Comparison of ENCODE assay signal across 19 cellular contexts in the genomic region with DNA sequence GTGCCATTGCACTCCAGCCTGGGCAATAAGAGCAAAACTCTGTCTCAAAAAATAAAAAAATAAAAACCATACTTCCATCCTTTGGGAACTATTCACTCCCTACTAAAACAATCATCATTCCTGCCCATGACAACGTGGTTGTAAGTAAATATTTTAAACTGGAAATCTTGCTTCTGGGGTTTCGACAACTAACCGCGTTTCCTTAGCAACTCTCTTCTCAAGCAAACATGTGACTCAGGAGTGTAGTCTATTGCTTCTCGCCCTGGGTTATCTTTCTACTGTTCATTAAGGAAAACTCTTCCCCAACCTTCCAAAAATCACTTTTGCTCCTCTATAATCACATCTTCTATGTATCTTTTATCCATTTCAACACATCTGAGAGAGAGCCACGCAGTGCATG. TPM values are rescaled to one million over a fixed set of nuclear protein-coding genes. Genes with fewer than 3 reads are reported as not detected.
DNase-seq lines count a peak whose midpoint lies in the region; ATAC-seq, FAIRE-seq and TF ChIP-seq lines count a peak whose summit lies in the region.
"Had no signal": no experiment of that assay in that cellular context is flagged by ENCODE, and none has a peak within 500 bp of the region (broad histone marks: within the 10 kb centered on the region; RNA-seq: fewer than 3 reads in every experiment).

No MANE protein-coding gene starts in this region.

- H3K79me2 ChIP-seq in SK-N-SH (ENCODE audit: insufficient read depth): peaks cover 91% of the 10 kb centered on the region

- H3K27ac ChIP-seq in SK-N-SH (ENCODE audit: low read depth in 2 of 2, low read length in 1 of 2) (peak overlapping the region in 1 of 2 experiments; percentile 54; a peak in 2 of 4 replicates), tibial nerve (no peak overlapping the region)
- H3K27ac ChIP-seq: brain microvascular endothelial cell had no signal

- intact Hi-C loops in mucosa of descending colon (cut with DNase I, micrococcal nuclease): no loop called here

- peak overlapping the region; percentile 5; the same call in 1 of the 2 replicates for H3K9ac ChIP-seq in SK-N-SH

- H3K9me3 ChIP-seq in SK-N-SH (no peaks in the 10 kb centered on the region), mucosa of descending colon (no peaks in the 10 kb centered on the region), tibial nerve (no peaks in the 10 kb centered on the region)
- H3K9me3 ChIP-seq: right lobe of liver had no signal

- H2AFZ ChIP-seq in SK-N-SH (ENCODE audit: low read depth): no peak overlapping the region
- H2AFZ ChIP-seq: GM23338 had no signal

- H3K4me1 ChIP-seq in SK-N-SH (ENCODE audit: control insufficient read depth in 1 of 2, insufficient read depth in 2 of 2, low read depth in 1 of 2, low read length in 1 of 2): peaks cover 3 to 7% of the 10 kb centered on the region in 2 experiments; a peak in 2 of 4 replicates
- H3K4me1 ChIP-seq in mucosa of descending colon (ENCODE audit: low read depth): peaks cover 16% of the 10 kb centered on the region
- H3K4me1 ChIP-seq in tibial nerve: peaks cover 0 to 12% (median 6%) of the 10 kb centered on the region in 4 donors

- CTCF ChIA-PET in SK-N-SH (lab: Yijun Ruan, JAX): no interaction called here

- H3K36me3 ChIP-seq in SK-N-SH (replicated peaks in 1 of 2; ENCODE audit: control insufficient read depth in 1 of 2, insufficient read depth in 2 of 2, low read length in 1 of 2) (peaks cover 76 to 87% of the 10 kb centered on the region in 2 experiments), bronchial epithelial cell (ENCODE audit: control insufficient read depth, insufficient read depth, low read length) (no peaks in the 10 kb centered on the region), mucosa of descending colon (ENCODE audit: low read depth) (peaks cover 4% of the 10 kb centered on the region), tibial nerve (peaks cover 0 to 86% (median 0%) of the 10 kb centered on the region in 3 donors)

- no peak for DNase-seq in SK-N-SH
- peak; percentile 61 for DNase-seq in bronchial epithelial cell (ENCODE audit: low read depth)
- DNase-seq in mucosa of descending colon: no peak
- DNase-seq in tibial nerve (ENCODE audit: low spot score in 2 of 2): no peak
- DNase-seq in activated CD4-positive, alpha-beta T cell treated with anti-CD3 and anti-CD28 coated beads for 4 hours: no peak
- DNase-seq: activated gamma-delta T cell; brain microvascular endothelial cell; Karpas-422; NCI-H187; NCI-H526 treated with DMSO at 0.1 percent for 48 hours; Right ventricle myocardium superior; stimulated activated naive CD4-positive, alpha-beta T cell; T1000 had no signal

- no peak for FAIRE-seq in bronchial epithelial cell (lab: Jason Lieb, UNC)
- FAIRE-seq: GM18507 had no signal

- TF ChIP-seq POLR2A in tibial nerve (IDR thresholded peaks at IDR 0.05): no peak

- 95% methylated on average over 6 of the region's 6 CpGs for WGBS in SK-N-SH (ENCODE audit: low lambda C conversion rate)
- 84 to 89% methylated on average over 6 of the region's 6 CpGs for WGBS in tibial nerve, 2 donors

- H3K4me2 ChIP-seq in SK-N-SH: no peak overlapping the region
- H3K4me2 ChIP-seq: GM23338 had no signal

- POLR2A ChIA-PET in SK-N-SH (lab: Yijun Ruan, JAX): no interaction called here

- no peaks in the 10 kb centered on the region for H3K27me3 ChIP-seq in SK-N-SH (ENCODE audit: insufficient read depth)
- H3K27me3 ChIP-seq in bronchial epithelial cell (ENCODE audit: control insufficient read depth, insufficient read depth, low read length): no peaks in the 10 kb centered on the region
- no peaks in the 10 kb centered on the region for H3K27me3 ChIP-seq in tibial nerve
- H3K27me3 ChIP-seq: brain microvascular endothelial cell, right lobe of liver had no signal

- no peak for TF ChIP-seq RAD21 in SK-N-SH (IDR thresholded peaks at IDR 0.05; ENCODE audit: low read length)

- no peak for ATAC-seq in SK-N-SH treated with all-trans-retinoic acid at 6 μM for 48 hours
- ATAC-seq in mucosa of descending colon: peak; percentile 50
- ATAC-seq in GM21786 (IDR thresholded peaks at IDR 0.05; ENCODE audit: unreplicated experiment): no peak
- ATAC-seq in HG03521 (IDR thresholded peaks at IDR 0.05; ENCODE audit: unreplicated experiment): no peak
- ATAC-seq: GM23338 had no signal

- no peaks in the 10 kb centered on the region for H3K9me2 ChIP-seq in SK-N-SH

- H3K4me3 ChIP-seq in SK-N-SH (ENCODE audit: low read depth in 2 of 2, low read length in 1 of 2): no peak overlapping the region
- H3K4me3 ChIP-seq in bronchial epithelial cell (ENCODE audit: low read depth, low read length): no peak overlapping the region
- no peak overlapping the region for H3K4me3 ChIP-seq in mucosa of descending colon
- H3K4me3 ChIP-seq in tibial nerve: no peak overlapping the region
- H3K4me3 ChIP-seq: GM23338, right lobe of liver had no signal

- peaks cover 16% of the 10 kb centered on the region for H3F3A ChIP-seq in SK-N-SH (replicated peaks; ENCODE audit: insufficient read depth)

- TF ChIP-seq EP300 in SK-N-SH (IDR thresholded peaks at IDR 0.05; ENCODE audit: borderline replicate concordance in 1 of 2, low read depth in 1 of 2, low read length in 1 of 2): no peak
- no peak for TF ChIP-seq EP300 in tibial nerve (IDR thresholded peaks at IDR 0.05)

- TF ChIP-seq CTCF in SK-N-SH (IDR thresholded peaks at IDR 0.05): no peak
- no peak for TF ChIP-seq CTCF in bronchial epithelial cell (IDR thresholded peaks at IDR 0.05; ENCODE audit: insufficient read depth, low read length, severe bottlenecking)
- no peak for TF ChIP-seq CTCF in mucosa of descending colon (IDR thresholded peaks at IDR 0.05)
- no peak for TF ChIP-seq CTCF in tibial nerve (IDR thresholded peaks at IDR 0.05)

- peaks cover 5% of the 10 kb centered on the region; the same call in 1 of the 2 replicates for H4K20me1 ChIP-seq in SK-N-SH (ENCODE audit: insufficient read depth)

TF ChIP-seq in SK-N-SH, 30 proteins besides CTCF, POLR2A, EP300 and RAD21:
- TF ChIP-seq EZH2phosphoT487 (IDR thresholded peaks at IDR 0.05; ENCODE audit: borderline replicate concordance, low read depth) (no peak), MXI1 (IDR thresholded peaks at IDR 0.05; ENCODE audit: low read depth, low read length) (no peak), CHD2 (IDR thresholded peaks at IDR 0.05; ENCODE audit: low read length, partially characterized antibody) (no peak), SIN3A (IDR thresholded peaks at IDR 0.05; ENCODE audit: borderline replicate concordance, low read depth, low read length) (no peak), RCOR1 (IDR thresholded peaks at IDR 0.05; ENCODE audit: low read length) (no peak), POLR2AphosphoS5 (IDR thresholded peaks at IDR 0.05; ENCODE audit: low read depth, low read length) (no peak), TEAD4 (IDR thresholded peaks at IDR 0.05; ENCODE audit: borderline replicate concordance, insufficient read depth) (no peak), YY1 (IDR thresholded peaks at IDR 0.05; ENCODE audit: low read depth) (no peak)
- TF ChIP-seq, protein P1, sequence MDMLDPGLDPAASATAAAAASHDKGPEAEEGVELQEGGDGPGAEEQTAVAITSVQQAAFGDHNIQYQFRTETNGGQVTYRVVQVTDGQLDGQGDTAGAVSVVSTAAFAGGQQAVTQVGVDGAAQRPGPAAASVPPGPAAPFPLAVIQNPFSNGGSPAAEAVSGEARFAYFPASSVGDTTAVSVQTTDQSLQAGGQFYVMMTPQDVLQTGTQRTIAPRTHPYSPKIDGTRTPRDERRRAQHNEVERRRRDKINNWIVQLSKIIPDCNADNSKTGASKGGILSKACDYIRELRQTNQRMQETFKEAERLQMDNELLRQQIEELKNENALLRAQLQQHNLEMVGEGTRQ (IDR thresholded peaks at IDR 0.05; ENCODE audit: borderline replicate concordance, low read depth, low read length): no peak

TF ChIP-seq in SK-N-SH treated with all-trans-retinoic acid at 6 μM for 48 hours, 23 proteins besides CTCF, POLR2A, EP300 and RAD21 (continues in another document):
- TF ChIP-seq PPARA (CRISPR knock-in tag; IDR thresholded peaks at IDR 0.05; ENCODE audit: borderline replicate concordance) (no peak), ZNF70 (CRISPR knock-in tag; IDR thresholded peaks at IDR 0.05) (no peak), BACH2 (CRISPR knock-in tag; IDR thresholded peaks at IDR 0.05; ENCODE audit: borderline replicate concordance) (no peak), ZC3H10 (CRISPR knock-in tag; IDR thresholded peaks at IDR 0.05) (no peak), RARB (CRISPR knock-in tag; IDR thresholded peaks at IDR 0.05) (no peak)
- TF ChIP-seq, protein P2, sequence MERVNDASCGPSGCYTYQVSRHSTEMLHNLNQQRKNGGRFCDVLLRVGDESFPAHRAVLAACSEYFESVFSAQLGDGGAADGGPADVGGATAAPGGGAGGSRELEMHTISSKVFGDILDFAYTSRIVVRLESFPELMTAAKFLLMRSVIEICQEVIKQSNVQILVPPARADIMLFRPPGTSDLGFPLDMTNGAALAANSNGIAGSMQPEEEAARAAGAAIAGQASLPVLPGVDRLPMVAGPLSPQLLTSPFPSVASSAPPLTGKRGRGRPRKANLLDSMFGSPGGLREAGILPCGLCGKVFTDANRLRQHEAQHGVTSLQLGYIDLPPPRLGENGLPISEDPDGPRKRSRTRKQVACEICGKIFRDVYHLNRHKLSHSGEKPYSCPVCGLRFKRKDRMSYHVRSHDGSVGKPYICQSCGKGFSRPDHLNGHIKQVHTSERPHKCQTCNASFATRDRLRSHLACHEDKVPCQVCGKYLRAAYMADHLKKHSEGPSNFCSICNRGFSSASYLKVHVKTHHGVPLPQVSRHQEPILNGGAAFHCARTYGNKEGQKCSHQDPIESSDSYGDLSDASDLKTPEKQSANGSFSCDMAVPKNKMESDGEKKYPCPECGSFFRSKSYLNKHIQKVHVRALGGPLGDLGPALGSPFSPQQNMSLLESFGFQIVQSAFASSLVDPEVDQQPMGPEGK (CRISPR knock-in tag; IDR thresholded peaks at IDR 0.05; ENCODE audit: borderline replicate concordance): no peak

RNA-seq across cellular contexts. Expression of a gene that starts 21.8 kb away (rescaled TPM):
- polyA plus RNA-seq in SK-N-SH (2012; rRNA removed): 59.2 and 65.9 TPM in 2 replicates
- 69.2 and 93.5 TPM in 2 replicates for polyA plus RNA-seq in SK-N-SH (2012; cell fraction: cytosol; rRNA removed)
- 71.4 and 120 TPM in 2 replicates for polyA plus RNA-seq in SK-N-SH (2012; cell fraction: nucleus; rRNA removed)
- 21.4 and 23.2 TPM in 2 replicates for total RNA-seq in bronchial epithelial cell
- total RNA-seq in mucosa of descending colon: 100 to 1,000 TPM; 110 to 226 (median 138) TPM
- total RNA-seq in tibial nerve: 10 to 100 TPM; 48.6 to 97.9 (median 79.5) TPM
